8 cellular contexts compared by ENCODE assay signal in the genomic region with DNA sequence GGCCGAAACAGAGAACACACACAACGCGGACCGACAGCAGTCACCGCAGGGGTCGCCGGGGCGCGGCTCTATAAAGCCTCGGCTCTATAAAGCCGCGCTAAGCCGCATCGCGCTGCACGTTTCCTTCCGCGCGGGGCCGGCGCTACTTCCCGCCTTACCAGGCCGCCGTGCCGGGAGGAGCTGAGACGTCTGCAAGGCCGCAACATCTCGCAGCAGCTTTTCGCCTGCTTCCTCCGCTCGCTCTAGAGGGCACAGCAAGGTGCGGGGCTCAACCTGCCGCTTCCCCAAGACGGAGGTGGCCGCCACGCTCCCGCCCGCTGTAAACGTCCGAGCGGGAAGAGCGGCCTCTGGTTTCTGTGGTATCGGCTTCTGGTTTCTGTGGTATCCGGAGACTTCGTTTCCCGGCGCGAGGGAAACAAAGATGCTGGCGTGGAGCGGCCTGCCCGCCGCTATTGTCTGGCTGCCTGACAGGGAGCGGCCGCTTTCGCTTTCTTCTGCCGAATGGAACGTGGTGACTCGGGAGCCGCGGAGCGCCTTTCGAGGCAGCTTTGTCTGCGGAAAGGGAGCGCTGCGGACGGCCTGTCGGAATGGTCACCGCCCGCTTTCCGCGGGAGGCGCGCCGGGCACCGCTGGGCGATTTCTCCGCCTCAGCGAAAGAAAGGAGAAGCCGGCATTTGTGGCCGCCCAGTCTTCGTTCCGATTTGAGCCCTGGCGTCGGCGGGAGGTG.
DNase-seq lines count a peak whose midpoint lies in the region; ATAC-seq, FAIRE-seq and TF ChIP-seq lines count a peak whose summit lies in the region.

No MANE protein-coding gene starts in this region.

- H2AFZ ChIP-seq in endothelial cell of umbilical vein (ENCODE audit: low read depth, low read length) = peak overlapping the region; percentile 97

- TSS peak; percentile 57 for BruUV-seq in endothelial cell of umbilical vein (replicated peaks; lab: Mats Ljungman, UMichigan)

- peaks cover 27% of the 10 kb centered on the region for H3K4me1 ChIP-seq in endothelial cell of umbilical vein (ENCODE audit: control insufficient read depth, extremely low read depth, insufficient read depth, low read length)

- peak overlapping the region; percentile 66 to 74 (median 69) for H3K4me3 ChIP-seq in endothelial cell of umbilical vein (replicated peaks in 1 of 3; ENCODE audit: insufficient read depth in 1 of 3, low read depth in 1 of 3, low read length in 3 of 3)

- ATAC-seq in GM18868 (IDR thresholded peaks at IDR 0.05; ENCODE audit: unreplicated experiment) = peak; percentile 79
- ATAC-seq in HG03103 (IDR thresholded peaks at IDR 0.05; ENCODE audit: low read depth, unreplicated experiment) = peak; percentile 70

- H3K4me1 Mint-ChIP-seq in mesothelial cell of epicardium = peaks cover 67% of the 10 kb centered on the region

- no peaks in the 10 kb centered on the region for H3K27me3 Mint-ChIP-seq in mesothelial cell of epicardium (ENCODE audit: low read depth)

- H3K9ac ChIP-seq in endothelial cell of umbilical vein (replicated peaks; ENCODE audit: extremely low read depth, insufficient read depth, low read length) = peak overlapping the region; percentile 99

- intact Hi-C loops in endothelial cell of umbilical vein (cut with micrococcal nuclease) = loop anchor here (1.0 to 10.0 kb wide), 10 partner anchors 9 to 940 kb away; a partner anchor contains a TSS

- peaks cover 2% of the 10 kb centered on the region for H3K79me2 ChIP-seq in endothelial cell of umbilical vein (ENCODE audit: control insufficient read depth, insufficient read depth, low read length)

- no peaks in the 10 kb centered on the region for H3K9me3 Mint-ChIP-seq in mesothelial cell of epicardium

- no peaks in the 10 kb centered on the region for H4K20me1 ChIP-seq in endothelial cell of umbilical vein (replicated peaks; ENCODE audit: control insufficient read depth, extremely low read depth, insufficient read depth, low read length)

- peak; percentile 82 for FAIRE-seq in endothelial cell of umbilical vein (lab: Jason Lieb, UNC)

- TF ChIP-seq CTCF in endothelial cell of umbilical vein (IDR thresholded peaks at IDR 0.05; ENCODE audit: extremely low read depth in 1 of 2, insufficient read depth in 1 of 2, low read depth in 1 of 2, low read length in 2 of 2) (peak; percentile 7 to 36), mesothelial cell of epicardium (IDR thresholded peaks at IDR 0.05; ENCODE audit: unreplicated experiment) (no peak)

- H3K36me3 Mint-ChIP-seq in mesothelial cell of epicardium = no peaks in the 10 kb centered on the region

- peak overlapping the region; percentile 90 for H3K4me3 Mint-ChIP-seq in mesothelial cell of epicardium

- CTCF ChIA-PET in endothelial cell of umbilical vein (lab: Charles Lee) = interaction anchor here (0.6 to 2.0 kb wide), 7 partner anchors 9 to 1161 kb away, joined by 3 to 10 read pairs (median 4); a partner anchor contains a TSS

- peaks cover 2 to 15% of the 10 kb centered on the region in 2 experiments for H3K27me3 ChIP-seq in endothelial cell of umbilical vein (ENCODE audit: control insufficient read depth in 2 of 2, insufficient read depth in 2 of 2, low read length in 2 of 2)

- H3K4me2 ChIP-seq in endothelial cell of umbilical vein (ENCODE audit: insufficient read depth, low read length) = peak overlapping the region; percentile 92

- H3K9me3 ChIP-seq in endothelial cell of umbilical vein (replicated peaks; ENCODE audit: control insufficient read depth, insufficient read depth, low read length) = no peaks in the 10 kb centered on the region

- H3K36me3 ChIP-seq in endothelial cell of umbilical vein (ENCODE audit: control insufficient read depth in 2 of 2, extremely low read depth in 1 of 2, insufficient read depth in 2 of 2, low read length in 2 of 2) = no peaks in the 10 kb centered on the region

- peak overlapping the region; percentile 98 for H3K27ac Mint-ChIP-seq in mesothelial cell of epicardium

- H3K27ac ChIP-seq in endothelial cell of umbilical vein (ENCODE audit: insufficient read depth, low read depth, low read length) = peak overlapping the region; percentile 94

- no peaks in the 10 kb centered on the region for H3K9me1 ChIP-seq in endothelial cell of umbilical vein (replicated peaks; ENCODE audit: control insufficient read depth, extremely low read depth, insufficient read depth, low read length)

- dilution Hi-C loops in endothelial cell of umbilical vein (cut with MboI; ENCODE audit: extremely low pct_ligation_motif_present, low sequenced_read_pairs) = no loop called here

- POLR2A ChIA-PET in endothelial cell of umbilical vein (lab: Charles Lee) = interaction anchor here (1.0 to 1.3 kb wide), 5 partner anchors 8 to 121 kb away, joined by 3 to 8 read pairs (median 4); a partner anchor contains a TSS

- TF ChIP-seq POLR2A in endothelial cell of umbilical vein (IDR thresholded peaks at IDR 0.05; ENCODE audit: low read depth, low read length) = peak; percentile 93

- peak; percentile 91 for DNase-seq in Ammon's horn (ENCODE audit: low spot score)
- peak; percentile 87 for DNase-seq in NCI-H69 (lab: John Stamatoyannopoulos, UW)
- DNase-seq in activated CD8-positive, alpha-beta memory T cell treated with anti-CD3 and anti-CD28 coated beads, Interleukin-2, amount 50 U/mL, for 4 hours = peak; percentile 92
- peak; percentile 91 for DNase-seq in endothelial cell of umbilical vein (ENCODE audit: low read depth, low spot score)
- DNase-seq in mesothelial cell of epicardium (ENCODE audit: low spot score in 2 of 2, unreplicated experiment in 2 of 2) = peak; percentile 70 to 80
- peak; percentile 59 for DNase-seq in stimulated activated CD8-positive, alpha-beta memory T cell treated with anti-CD3 and anti-CD28 coated beads, Interleukin-15, amount 100 ng/mL, for 24 hours (ENCODE audit: low read depth)

TF ChIP-seq in endothelial cell of umbilical vein, 7 proteins besides CTCF, POLR2A, EP300 and RAD21:
- no peak for TF ChIP-seq GATA2 (IDR thresholded peaks at IDR 0.05; ENCODE audit: insufficient read depth, insufficient read length, low read depth, low read length)
- TF ChIP-seq, protein P1, sequence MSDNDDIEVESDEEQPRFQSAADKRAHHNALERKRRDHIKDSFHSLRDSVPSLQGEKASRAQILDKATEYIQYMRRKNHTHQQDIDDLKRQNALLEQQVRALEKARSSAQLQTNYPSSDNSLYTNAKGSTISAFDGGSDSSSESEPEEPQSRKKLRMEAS (IDR thresholded peaks at IDR 0.05; ENCODE audit: insufficient read depth, insufficient read length) = peak; percentile 65
- no peak for TF ChIP-seq JUN (IDR thresholded peaks at IDR 0.05; ENCODE audit: borderline replicate concordance, insufficient read depth, insufficient read length, low read depth)
- TF ChIP-seq MYC (IDR thresholded peaks at IDR 0.05; ENCODE audit: low read depth, low read length) = no peak
- TF ChIP-seq POLR2AphosphoS5 (IDR thresholded peaks at IDR 0.05; ENCODE audit: insufficient read depth, low read depth, low read length) = peak; percentile 96
- TF ChIP-seq EZH2 (IDR thresholded peaks at IDR 0.05; ENCODE audit: borderline replicate concordance, low read depth, low read length, severe bottlenecking) = no peak
- peak; percentile 9 for TF ChIP-seq FOS (IDR thresholded peaks at IDR 0.05; ENCODE audit: borderline replicate concordance, insufficient read depth, low read length)

Comparison
In these comparisons a context has a peak if more than half of its experiments do, and no peak if none do; other contexts are left out.
1. Peak in every context shown above with its lines: DNase-seq, ATAC-seq, H3K4me3 ChIP-seq and H3K27ac ChIP-seq.